In genomic region chr10:49109669-49110335, GRCh38 we compare ENCODE assay signal across 16 cellular contexts. TPM values are rescaled to one million over a fixed set of nuclear protein-coding genes. Genes with fewer than 3 reads are reported as not detected.
DNase-seq lines count a peak whose midpoint lies in the region; TF ChIP-seq lines count a peak whose summit lies in the region.
"Had no signal": no experiment of that assay in that cellular context is flagged by ENCODE, and none has a peak within 500 bp of the region (broad histone marks: within the 10 kb centered on the region; RNA-seq: fewer than 3 reads in every experiment).

No MANE protein-coding gene starts in this region.

- H4K20me1 ChIP-seq in osteoblast (ENCODE audit: insufficient read depth, low read length): peaks cover 15% of the 10 kb centered on the region
- H4K20me1 ChIP-seq: BLaER1 had no signal

- peaks cover 15% of the 10 kb centered on the region for H3K4me1 ChIP-seq in osteoblast (ENCODE audit: insufficient read depth, low read length)
- H3K4me1 ChIP-seq: BLaER1 had no signal

- no peak overlapping the region for H2AFZ ChIP-seq in osteoblast (ENCODE audit: low read length)

- peak overlapping the region; percentile 54 for H3K27ac Mint-ChIP-seq in glutamatergic neuron (ENCODE audit: unreplicated experiment)
- H3K27ac Mint-ChIP-seq: activated naive CD4-positive, alpha-beta T cell treated with anti-CD3 and anti-CD28 coated beads, Interleukin-2, amount 50 U/mL, for 72 hours; nephron progenitor cell had no signal

- H3K4me1 Mint-ChIP-seq in glutamatergic neuron (ENCODE audit: low read depth, unreplicated experiment): peaks cover 18% of the 10 kb centered on the region

- H3K27me3 ChIP-seq in osteoblast (ENCODE audit: insufficient read depth, low read length): no peaks in the 10 kb centered on the region

- peaks cover 13% of the 10 kb centered on the region for H3K27me3 Mint-ChIP-seq in glutamatergic neuron (ENCODE audit: unreplicated experiment)

- H3K9me3 ChIP-seq in osteoblast (ENCODE audit: low read depth, low read length): no peaks in the 10 kb centered on the region
- H3K9me3 ChIP-seq: BLaER1 had no signal

- peaks cover 10% of the 10 kb centered on the region for H3K79me2 ChIP-seq in osteoblast (ENCODE audit: insufficient read depth, low read length)

- no peaks in the 10 kb centered on the region for H3K36me3 ChIP-seq in osteoblast (ENCODE audit: insufficient read depth, low read length)
- H3K36me3 ChIP-seq: BLaER1 had no signal

- no peak for TF ChIP-seq CTCF in AG09309 (IDR thresholded peaks at IDR 0.05; ENCODE audit: control insufficient read depth, insufficient read depth, low read depth, low read length, missing control alignments)
- TF ChIP-seq CTCF in glutamatergic neuron (IDR thresholded peaks at IDR 0.05; ENCODE audit: partially characterized antibody, unreplicated experiment): no peak
- TF ChIP-seq CTCF in osteoblast (IDR thresholded peaks at IDR 0.05; ENCODE audit: extremely low read depth, low read depth, low read length): no peak
- no peak for TF ChIP-seq CTCF in GM10266 (IDR thresholded peaks at IDR 0.05; ENCODE audit: control insufficient read depth, insufficient read depth, low read depth, missing control alignments)

- H3K36me3 Mint-ChIP-seq in glutamatergic neuron (ENCODE audit: unreplicated experiment): no peaks in the 10 kb centered on the region
- H3K36me3 Mint-ChIP-seq: activated naive CD4-positive, alpha-beta T cell treated with anti-CD3 and anti-CD28 coated beads, Interleukin-2, amount 50 U/mL, for 72 hours had no signal

- H3K4me2 ChIP-seq in osteoblast (ENCODE audit: insufficient read depth, low read length): no peak overlapping the region
- H3K4me2 ChIP-seq: BLaER1 had no signal

- DNase-seq in AG09309 (ENCODE audit: low read depth): peak; percentile 66
- DNase-seq in SK-N-DZ (ENCODE audit: low spot score): peak; percentile 51
- no peak for DNase-seq in glutamatergic neuron
- peak; percentile 94 for DNase-seq in osteoblast (ENCODE audit: insufficient read length, low spot score, missing footprints)
- no peak for DNase-seq in activated gamma-delta T cell treated with Interleukin-2 at 50 U/mL for 16 hours
- DNase-seq in GM10266 (ENCODE audit: extremely low spot score): no peak
- DNase-seq in KBM-7: no peak
- DNase-seq in T1000 (lab: John Stamatoyannopoulos, UW): no peak
- DNase-seq: activated CD4-positive, alpha-beta T cell treated with anti-CD3 and anti-CD28 coated beads, Interleukin-2, amount 50 U/mL, for 1 hour; MM.1S; NCI-H774; nephron progenitor cell; stimulated activated CD4-positive, alpha-beta T cell treated with anti-CD3 and anti-CD28 coated beads, Interleukin-15, amount 100 ng/mL, for 24 hours; T-helper 1 cell had no signal

- H3K4me3 ChIP-seq in AG09309 (ENCODE audit: control insufficient read depth, low read depth, low read length) (no peak overlapping the region), osteoblast (ENCODE audit: insufficient read depth, low read length) (no peak overlapping the region)
- H3K4me3 ChIP-seq: BLaER1 had no signal

- H3K27ac ChIP-seq in osteoblast (ENCODE audit: low read depth, low read length): no peak overlapping the region
- H3K27ac ChIP-seq: BLaER1 had no signal

- peaks cover 1% of the 10 kb centered on the region for H3K9me3 Mint-ChIP-seq in glutamatergic neuron (ENCODE audit: unreplicated experiment)
- H3K9me3 Mint-ChIP-seq: nephron progenitor cell had no signal

- in situ Hi-C loops in KBM-7 (cut with MboI; ENCODE audit: low pct_unique_long_range_greater_than_20kb, low sequenced_read_pairs): no loop called here

- no peak overlapping the region for H3K4me3 Mint-ChIP-seq in glutamatergic neuron (ENCODE audit: unreplicated experiment)
- H3K4me3 Mint-ChIP-seq: nephron progenitor cell had no signal

RNA-seq across cellular contexts. Expression of gene VSTM4, which starts 5.5 kb away (rescaled TPM):
- polyA plus RNA-seq in SK-N-DZ (2014; cell fraction: cytosol; rRNA removed): 2.8 and 3.8 TPM in 2 replicates
- 2.0 and 2.2 TPM in 2 replicates for polyA plus RNA-seq in SK-N-DZ (2014; cell fraction: nucleus; rRNA removed)
- total RNA-seq in glutamatergic neuron (ENCODE audit: unreplicated experiment): 2.0 TPM
- 10.1 and 14.1 TPM in 2 replicates for total RNA-seq in osteoblast
- total RNA-seq: activated naive CD4-positive, alpha-beta T cell treated with anti-CD3 and anti-CD28 coated beads, Interleukin-2, amount 50 U/mL, for 72 hours had no signal

RNA-seq across cellular contexts. Expression of gene FAM170B, which starts 24.0 kb away (rescaled TPM):
- polyA plus RNA-seq in SK-N-DZ (2014; cell fraction: cytosol; rRNA removed): not detected in 2 replicates
- polyA plus RNA-seq in SK-N-DZ (2014; cell fraction: nucleus; rRNA removed): not detected in 2 replicates
- total RNA-seq in glutamatergic neuron (ENCODE audit: unreplicated experiment): not detected
- not detected in 2 replicates for total RNA-seq in osteoblast
- total RNA-seq: activated naive CD4-positive, alpha-beta T cell treated with anti-CD3 and anti-CD28 coated beads, Interleukin-2, amount 50 U/mL, for 72 hours had no signal

Comparison
In these comparisons a context has a peak if more than half of its experiments do, and no peak if none do; other contexts are left out.
1. DNase-seq: peak in AG09309 (single experiment), SK-N-DZ (single experiment) and osteoblast (single experiment); none in glutamatergic neuron (single experiment), activated gamma-delta T cell treated with Interleukin-2 at 50 U/mL for 16 hours (single experiment), GM10266 (single experiment), KBM-7 (single experiment) and T1000 (single experiment).